ENCODE assay signal across 8 cellular contexts in the genomic region with DNA sequence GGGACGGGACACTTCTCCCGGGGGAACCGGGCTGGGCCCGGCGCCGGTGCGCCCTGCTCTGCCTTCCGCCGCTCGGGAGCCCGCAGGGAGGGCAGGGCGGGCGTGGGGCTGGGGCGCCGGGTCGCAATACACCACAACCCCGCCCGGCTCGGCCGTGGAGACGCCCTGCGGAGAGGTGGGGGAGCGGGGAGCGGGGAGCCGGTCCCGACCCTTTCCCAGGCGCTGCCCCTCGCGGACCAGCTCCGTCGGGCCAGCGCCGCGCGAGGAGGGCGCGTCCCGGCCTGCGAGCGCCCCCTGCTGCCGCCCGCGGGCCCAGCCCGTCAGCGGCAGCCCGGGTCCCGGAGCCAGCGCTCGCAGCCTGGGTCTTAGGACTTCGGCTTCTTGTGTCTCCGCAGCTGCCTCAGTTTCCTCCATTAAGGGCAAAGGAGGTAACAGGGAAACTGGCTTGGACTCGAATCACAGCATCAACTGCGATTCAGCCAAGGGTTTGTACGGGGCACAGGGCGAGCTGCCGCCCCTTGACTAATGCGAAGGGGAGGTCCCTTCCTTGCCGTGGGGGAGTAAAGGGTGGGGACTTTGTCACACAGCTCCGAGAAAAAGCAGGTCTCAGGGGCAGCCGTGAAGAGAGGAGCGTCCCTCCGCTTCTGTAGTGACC. TPM values are rescaled to one million over a fixed set of nuclear protein-coding genes. Genes with fewer than 3 reads are reported as not detected.
DNase-seq lines count a peak whose midpoint lies in the region; ATAC-seq, FAIRE-seq and TF ChIP-seq lines count a peak whose summit lies in the region.

No MANE protein-coding gene starts in this region.

- H3K9ac ChIP-seq in NT2/D1 (ENCODE audit: insufficient read length, low read depth) = peak overlapping the region; percentile 78

- intact Hi-C loops in aorta (cut with DNase I) = loop anchor here (2.0 to 10.0 kb wide), 2 partner anchors 46 to 112 kb away; no protein-coding TSS in a partner anchor

- peaks cover 40% of the 10 kb centered on the region for H3K27me3 ChIP-seq in NT2/D1 (ENCODE audit: insufficient read depth, insufficient read length)
- peaks cover 63% of the 10 kb centered on the region for H3K27me3 ChIP-seq in osteoblast (ENCODE audit: insufficient read depth, low read length)
- H3K27me3 ChIP-seq in aorta (ENCODE audit: control insufficient read depth in 1 of 2, insufficient read depth in 2 of 2, low read length in 1 of 2) = no peaks in the 10 kb centered on the region

- POLR2A ChIA-PET in A549 (lab: Yijun Ruan, JAX) = no interaction called here

- H4K20me1 ChIP-seq in osteoblast (ENCODE audit: insufficient read depth, low read length) = no peaks in the 10 kb centered on the region

- H3K27ac ChIP-seq in A549 = peak overlapping the region; percentile 56 to 78; a peak in 5 of 6 replicates
- H3K27ac ChIP-seq in osteoblast (ENCODE audit: low read depth, low read length) = no peak overlapping the region
- no peak overlapping the region for H3K27ac ChIP-seq in aorta (ENCODE audit: low read depth in 1 of 2, low read length in 2 of 2)

- TF ChIP-seq EP300 in A549 (IDR thresholded peaks at IDR 0.05) = no peak

- no peak for TF ChIP-seq POLR2A in A549 (IDR thresholded peaks at IDR 0.05; ENCODE audit: low read length)

- TF ChIP-seq CTCF in A549 (IDR thresholded peaks at IDR 0.05) (peak; percentile 97), GM12875 (IDR thresholded peaks at IDR 0.05; ENCODE audit: borderline replicate concordance, insufficient read depth, low read depth, low read length) (peak; percentile 96), osteoblast (IDR thresholded peaks at IDR 0.05; ENCODE audit: extremely low read depth, low read depth, low read length) (peak; percentile 59)

- H3K4me2 ChIP-seq in A549 = peak overlapping the region; percentile 97
- peak overlapping the region; percentile 57 for H3K4me2 ChIP-seq in osteoblast (ENCODE audit: insufficient read depth, low read length)

- H2AFZ ChIP-seq in osteoblast (ENCODE audit: low read length) = no peak overlapping the region

- FAIRE-seq in A549 (lab: Jason Lieb, UNC) (no peak), frontal cortex (lab: Jason Lieb, UNC) (no peak)

- CTCF ChIA-PET in A549 (lab: Yijun Ruan, JAX) = interaction anchor here (0.6 to 9.6 kb wide), 47 partner anchors 10 to 432 kb away, joined by 3 to 126 read pairs (median 5); a partner anchor contains a TSS

- peak overlapping the region; percentile 69 for H3K4me3 ChIP-seq in A549
- H3K4me3 ChIP-seq in GM12875 (ENCODE audit: low read depth, low read length) = peak overlapping the region; percentile 54
- peak overlapping the region; percentile 77 for H3K4me3 ChIP-seq in NT2/D1 (ENCODE audit: insufficient read length, low read depth)
- peak overlapping the region; percentile 28 for H3K4me3 ChIP-seq in osteoblast (ENCODE audit: insufficient read depth, low read length)
- H3K4me3 ChIP-seq in aorta (ENCODE audit: low read length in 2 of 2) = peak overlapping the region; percentile 41 to 50

- H3K79me2 ChIP-seq in osteoblast (ENCODE audit: insufficient read depth, low read length) = no peaks in the 10 kb centered on the region

- peak; percentile 40 to 85 for DNase-seq in A549 (ENCODE audit: low read depth in 1 of 2, low spot score in 1 of 2)
- DNase-seq in NT2/D1 (ENCODE audit: low read depth, low spot score) = no peak
- DNase-seq in activated T-helper 1 cell treated with anti-CD3 and anti-CD28 coated beads, Interleukin-2, amount 50 U/mL, for 16 hours (ENCODE audit: low read depth in 1 of 2, low spot score in 1 of 2) = peak; percentile 32 to 53
- DNase-seq in frontal cortex (ENCODE audit: low spot score in 2 of 2) = peak; percentile 91 to 95
- DNase-seq in osteoblast (ENCODE audit: insufficient read length, low spot score, missing footprints) = peak; percentile 100
- DNase-seq in aorta = peak; percentile 64 to 81

- no peaks in the 10 kb centered on the region for H3K36me3 ChIP-seq in NT2/D1 (ENCODE audit: insufficient read depth, insufficient read length, low read length)
- H3K36me3 ChIP-seq in osteoblast (ENCODE audit: insufficient read depth, low read length) = no peaks in the 10 kb centered on the region
- H3K36me3 ChIP-seq in aorta (ENCODE audit: control insufficient read depth in 1 of 2, insufficient read depth in 2 of 2, low read length in 1 of 2) = no peaks in the 10 kb centered on the region

- H3K4me1 ChIP-seq in A549 = peaks cover 4% of the 10 kb centered on the region; the same call in 2 of the 3 replicates
- H3K4me1 ChIP-seq in NT2/D1 (ENCODE audit: insufficient read depth, insufficient read length) = peaks cover 30% of the 10 kb centered on the region
- H3K4me1 ChIP-seq in osteoblast (ENCODE audit: insufficient read depth, low read length) = no peaks in the 10 kb centered on the region
- H3K4me1 ChIP-seq in aorta (ENCODE audit: control insufficient read depth in 1 of 2, insufficient read depth in 2 of 2, low read length in 2 of 2) = no peaks in the 10 kb centered on the region

- peak; percentile 78 to 88 for ATAC-seq in A549
- peak; percentile 55 for ATAC-seq in HG02943 (IDR thresholded peaks at IDR 0.05; ENCODE audit: low read depth, unreplicated experiment)
- peak; percentile 84 for ATAC-seq in aorta (ENCODE audit: low FRiP score)

- 15% methylated on average over 11 of the region's 62 CpGs for WGBS in A549 (ENCODE audit: missing lambda C conversion rate)
- 1 to 2% methylated on average over 38 to 62 of the region's 62 CpGs for WGBS in aorta, 2 donors

- peak; percentile 36 to 91; a peak in 4 of 5 replicates for TF ChIP-seq RAD21 in A549 (conservative IDR thresholded peaks at IDR 0.05 in 1 of 2, IDR thresholded peaks at IDR 0.05 in 1 of 2)

- H3K9me3 ChIP-seq in A549 (no peaks in the 10 kb centered on the region), NT2/D1 (ENCODE audit: insufficient read depth, low read length) (no peaks in the 10 kb centered on the region; the same call in 1 of the 2 replicates), osteoblast (ENCODE audit: low read depth, low read length) (no peaks in the 10 kb centered on the region), aorta (ENCODE audit: control insufficient read depth, low read length) (no peaks in the 10 kb centered on the region)

TF ChIP-seq in A549, 52 proteins besides CTCF, POLR2A, EP300 and RAD21:
- TF ChIP-seq MAZ (IDR thresholded peaks at IDR 0.05; ENCODE audit: borderline replicate concordance, low read depth, low read length) (no peak), SMC3 (IDR thresholded peaks at IDR 0.05) (peak; percentile 91)
TF ChIP-seq in A549: peak in this region for 1.

RNA-seq across cellular contexts. Expression of a gene that starts 0.6 kb away (rescaled TPM):
- polyA plus RNA-seq in A549 (2011; rRNA removed) (0.03 TPM in 2 replicates), A549 (2017; fragmentation: RNase III; extraction: RNeasy Plus Mini Kit Qiagen cat#74134 plus additional on column Dnase treatment) (0.04 to 0.07 TPM (median 0.05 TPM) in 3 replicates), aorta (under 1 TPM in 1 of 2 donors, not detected in 1; 0.26 TPM)
- polyA plus RNA-seq in A549 (2012; cell fraction: cytosol; rRNA removed) = 0.03 and 0.05 TPM in 2 replicates
- 0.13 and 0.14 TPM in 2 replicates for polyA plus RNA-seq in A549 (2012; cell fraction: nucleus; rRNA removed)
- 0.17 TPM in 1 of 2 replicates, not detected in the other for polyA minus RNA-seq in A549 (2011; rRNA and poly(A)+ RNA removed)
- total RNA-seq in frontal cortex (under 0.01 TPM), osteoblast (under 0.01 TPM in 1 of 2 replicates, not detected in the other), aorta (10 to 100 TPM in 1 of 2 donors, under 1 TPM in 1; 0.81 to 34.0 TPM)

RNA-seq across cellular contexts. Expression of a gene that starts 21.3 kb away (rescaled TPM):
- polyA plus RNA-seq in A549 (2011; rRNA removed) (not detected in 2 replicates), A549 (2017; fragmentation: RNase III; extraction: RNeasy Plus Mini Kit Qiagen cat#74134 plus additional on column Dnase treatment) (not detected in 3 replicates), aorta (not detected)
- polyA plus RNA-seq in A549 (2012; cell fraction: cytosol; rRNA removed) = not detected in 2 replicates
- not detected in 2 replicates for polyA plus RNA-seq in A549 (2012; cell fraction: nucleus; rRNA removed)
- polyA minus RNA-seq in A549 (2011; rRNA and poly(A)+ RNA removed) = not detected in 2 replicates
- total RNA-seq in frontal cortex (not detected), osteoblast (not detected in 2 replicates), aorta (under 1 TPM; 0.57 to 0.62 TPM)

RNA-seq across cellular contexts. Expression of a gene that starts 28.2 kb away (rescaled TPM):
- polyA plus RNA-seq in A549 (2011; rRNA removed) (0.27 and 0.45 TPM in 2 replicates), A549 (2017; fragmentation: RNase III; extraction: RNeasy Plus Mini Kit Qiagen cat#74134 plus additional on column Dnase treatment) (0.22 to 0.26 TPM (median 0.22 TPM) in 3 replicates), aorta (1 to 10 TPM; 1.2 to 1.9 TPM)
- 1.2 and 1.6 TPM in 2 replicates for polyA plus RNA-seq in A549 (2012; cell fraction: cytosol; rRNA removed)
- 1.7 and 3.9 TPM in 2 replicates for polyA plus RNA-seq in A549 (2012; cell fraction: nucleus; rRNA removed)
- polyA minus RNA-seq in A549 (2011; rRNA and poly(A)+ RNA removed) = 0.39 and 0.58 TPM in 2 replicates
- total RNA-seq in frontal cortex (4.5 TPM), osteoblast (2.7 and 3.3 TPM in 2 replicates), aorta (1 to 10 TPM; 5.7 to 7.5 TPM)

Comparison
In these comparisons a context has a peak if more than half of its experiments do, and no peak if none do; other contexts are left out.
1. H3K27ac ChIP-seq: peak in A549 (2 of 2); none in osteoblast (single experiment) and aorta (0 of 2).
2. Peak in every context shown above with its lines, with median percentiles within 50 percentile points of each other: ATAC-seq, H3K4me3 ChIP-seq and CTCF ChIP-seq.